In genomic region chr5:93574041-93574938, GRCh38 we compare ENCODE assay signal across 19 cellular contexts. TPM values are rescaled to one million over a fixed set of nuclear protein-coding genes. Genes with fewer than 3 reads are reported as not detected.
DNase-seq lines count a peak whose midpoint lies in the region; ATAC-seq and TF ChIP-seq lines count a peak whose summit lies in the region.
"Had no signal": no experiment of that assay in that cellular context is flagged by ENCODE, and none has a peak within 500 bp of the region (broad histone marks: within the 10 kb centered on the region; RNA-seq: fewer than 3 reads in every experiment).

No MANE protein-coding gene starts in this region.

- no peak overlapping the region; the same call in 1 of the 2 replicates for H3K18ac ChIP-seq in IMR-90 (ENCODE audit: low read depth, low read length)

- WGBS in IMR-90 (ENCODE audit: extremely low coverage in 2 of 2, insufficient read length in 1 of 2), 2 experiments = 67% methylated on average over 1 of the region's 18 CpGs; no CpG with 5 or more reads in 1 of the 2 experiments

- H4K5ac ChIP-seq in IMR-90 (ENCODE audit: low read depth, low read length) = peak overlapping the region; percentile 27; the same call in 1 of the 2 replicates

- no peaks in the 10 kb centered on the region for H3K9me1 ChIP-seq in IMR-90 (ENCODE audit: insufficient read depth, low read length)

- H4K91ac ChIP-seq in IMR-90 (ENCODE audit: insufficient read depth, low read depth, low read length) = no peak overlapping the region

- H3K79me1 ChIP-seq in IMR-90 (ENCODE audit: low read depth in 1 of 2, low read length in 2 of 2) = peaks cover 28 to 69% of the 10 kb centered on the region in 2 experiments

- peaks cover 54% of the 10 kb centered on the region for H3K4me1 Mint-ChIP-seq in chondrocyte (ENCODE audit: low read depth)
- H3K4me1 Mint-ChIP-seq in stimulated activated naive B cell treated with anti-CD40 and anti-IgM and Interleukin-4, amounts not matched to agents 10 μg/mL and 1 μg/mL and 100 μg/mL, for 72 hours = peaks cover 21 to 48% of the 10 kb centered on the region in 2 donors

- H3K4me3 Mint-ChIP-seq in chondrocyte (ENCODE audit: unreplicated experiment) = no peak overlapping the region
- peak overlapping the region in 1 of 2 donors; percentile 17 for H3K4me3 Mint-ChIP-seq in stimulated activated naive B cell treated with anti-CD40 and anti-IgM and Interleukin-4, amounts not matched to agents 10 μg/mL and 1 μg/mL and 100 μg/mL, for 72 hours
- H3K4me3 Mint-ChIP-seq: activated naive CD4-positive, alpha-beta T cell treated with anti-CD3 and anti-CD28 coated beads, Interleukin-2, amount 50 U/mL, for 24 hours had no signal

- no peak for TF ChIP-seq CTCF in IMR-90 (conservative IDR thresholded peaks at IDR 0.05; ENCODE audit: low read depth, low read length)
- TF ChIP-seq CTCF in chondrocyte (IDR thresholded peaks at IDR 0.05) = no peak
- no peak for TF ChIP-seq CTCF in WERI-Rb-1 (IDR thresholded peaks at IDR 0.05; ENCODE audit: low read depth, low read length)

- TF ChIP-seq RAD21 in IMR-90 (IDR thresholded peaks at IDR 0.05; ENCODE audit: low read length) = no peak

- H3K36me3 Mint-ChIP-seq in chondrocyte (ENCODE audit: low read depth) = peaks cover 2% of the 10 kb centered on the region
- no peaks in the 10 kb centered on the region for H3K36me3 Mint-ChIP-seq in stimulated activated naive B cell treated with anti-CD40 and anti-IgM and Interleukin-4, amounts not matched to agents 10 μg/mL and 1 μg/mL and 100 μg/mL, for 72 hours
- H3K36me3 Mint-ChIP-seq: activated naive CD4-positive, alpha-beta T cell treated with anti-CD3 and anti-CD28 coated beads, Interleukin-2, amount 50 U/mL, for 24 hours; natural killer cell had no signal

- BruUV-seq in IMR-90 (replicated peaks; lab: Mats Ljungman, UMichigan) = no TSS peak

- H2BK120ac ChIP-seq in IMR-90 (ENCODE audit: low read depth, low read length) = peak overlapping the region; percentile 2; the same call in 1 of the 2 replicates

- H2AFZ ChIP-seq in IMR-90 (replicated peaks; ENCODE audit: low read length, poor library complexity) = no peak overlapping the region

- peaks cover 25% of the 10 kb centered on the region for H3K36me3 ChIP-seq in IMR-90 (ENCODE audit: control insufficient read depth, insufficient read depth, low read length)
- no peaks in the 10 kb centered on the region for H3K36me3 ChIP-seq in WERI-Rb-1
- H3K36me3 ChIP-seq: cardiac muscle cell had no signal

- ATAC-seq in IMR-90 (ENCODE audit: low read depth) (no peak), esophagus mucosa (no peak), HG02763 (IDR thresholded peaks at IDR 0.05; ENCODE audit: unreplicated experiment) (no peak)
- ATAC-seq in stimulated activated naive B cell treated with anti-CD40 and anti-IgM and Interleukin-4, amounts not matched to agents 10 μg/mL and 1 μg/mL and 100 μg/mL, for 72 hours (replicated peaks) = no peak
- ATAC-seq: effector memory CD8-positive, alpha-beta T cell; foreskin keratinocyte; natural killer cell had no signal

- H2AK9ac ChIP-seq in IMR-90 (replicated peaks; ENCODE audit: low read depth, low read length, poor library complexity) = peak overlapping the region; percentile 26

- H3K9me3 ChIP-seq in IMR-90 (ENCODE audit: control insufficient read depth, insufficient read depth, low read length) (no peaks in the 10 kb centered on the region), WERI-Rb-1 (ENCODE audit: severe bottlenecking) (peaks cover 5% of the 10 kb centered on the region)

- no peak overlapping the region; the same call in 1 of the 2 replicates for H2BK20ac ChIP-seq in IMR-90 (ENCODE audit: low read depth, low read length)

- no peak overlapping the region for H3K4me3 ChIP-seq in IMR-90 (ENCODE audit: insufficient read depth, low read depth, low read length)
- H3K4me3 ChIP-seq in WERI-Rb-1 (ENCODE audit: low read depth, low read length) = no peak overlapping the region
- H3K4me3 ChIP-seq: cardiac muscle cell had no signal

- no peaks in the 10 kb centered on the region for H3K9me3 Mint-ChIP-seq in chondrocyte (ENCODE audit: low read depth)
- H3K9me3 Mint-ChIP-seq in stimulated activated naive B cell treated with anti-CD40 and anti-IgM and Interleukin-4, amounts not matched to agents 10 μg/mL and 1 μg/mL and 100 μg/mL, for 72 hours = no peaks in the 10 kb centered on the region
- H3K9me3 Mint-ChIP-seq: activated naive CD4-positive, alpha-beta T cell treated with anti-CD3 and anti-CD28 coated beads, Interleukin-2, amount 50 U/mL, for 24 hours; effector memory CD8-positive, alpha-beta T cell; natural killer cell had no signal

- no peaks in the 10 kb centered on the region for H3K27me3 Mint-ChIP-seq in chondrocyte (ENCODE audit: low read depth)
- peaks cover 71 to 93% of the 10 kb centered on the region in 2 donors for H3K27me3 Mint-ChIP-seq in stimulated activated naive B cell treated with anti-CD40 and anti-IgM and Interleukin-4, amounts not matched to agents 10 μg/mL and 1 μg/mL and 100 μg/mL, for 72 hours

- peak overlapping the region; percentile 3 to 27; a peak in 1 of 4 replicates for H4K8ac ChIP-seq in IMR-90 (ENCODE audit: low read depth in 2 of 2, low read length in 2 of 2)

- H3K23ac ChIP-seq in IMR-90 (ENCODE audit: low read depth, low read length) = peak overlapping the region; percentile 4

- H4K20me1 ChIP-seq in IMR-90 (ENCODE audit: insufficient read depth, low read length) = no peaks in the 10 kb centered on the region

- peak overlapping the region; percentile 29; the same call in 1 of the 2 replicates for H3K27ac ChIP-seq in IMR-90 (ENCODE audit: insufficient read depth, low read length)
- peak overlapping the region; percentile 77 for H3K27ac ChIP-seq in layer of hippocampus (ENCODE audit: low read depth, low read length)
- H3K27ac ChIP-seq in WERI-Rb-1 = no peak overlapping the region
- H3K27ac ChIP-seq: cardiac muscle cell, foreskin keratinocyte had no signal

- no peak overlapping the region; the same call in 1 of the 2 replicates for H3K56ac ChIP-seq in IMR-90 (ENCODE audit: extremely low read depth, insufficient read depth, low read length)

- H2BK15ac ChIP-seq in IMR-90 (ENCODE audit: low read depth, low read length) = no peak overlapping the region

- no peak overlapping the region for H2AK5ac ChIP-seq in IMR-90 (ENCODE audit: low read depth, low read length)

- 0 out of 2 replicates have a peak overlapping the region, but pooled peaks have one; percentile 33 for H3K14ac ChIP-seq in IMR-90 (replicated peaks; ENCODE audit: low read depth, low read length)

- H3K27ac Mint-ChIP-seq in chondrocyte (ENCODE audit: unreplicated experiment) = peak overlapping the region; percentile 28
- peak overlapping the region; percentile 92 for H3K27ac Mint-ChIP-seq in stimulated activated naive B cell treated with anti-CD40 and anti-IgM and Interleukin-4, amounts not matched to agents 10 μg/mL and 1 μg/mL and 100 μg/mL, for 72 hours
- H3K27ac Mint-ChIP-seq: activated naive CD4-positive, alpha-beta T cell treated with anti-CD3 and anti-CD28 coated beads, Interleukin-2, amount 50 U/mL, for 24 hours; effector memory CD8-positive, alpha-beta T cell; natural killer cell had no signal

- H3K9ac ChIP-seq in IMR-90 (ENCODE audit: low read depth, low read length) = peak overlapping the region; percentile 60

- CTCF ChIA-PET in IMR-90 (lab: Yijun Ruan, JAX) = no interaction called here

- dilution Hi-C loops in IMR-90 (cut with HindIII; ENCODE audit: low sequenced_read_pairs, unreplicated experiment) = no loop called here

- no peak for TF ChIP-seq POLR2A in IMR-90 (IDR thresholded peaks at IDR 0.05; ENCODE audit: low read depth, low read length)

- H3K27me3 ChIP-seq in IMR-90 (ENCODE audit: control insufficient read depth, insufficient read depth, low read length) (no peaks in the 10 kb centered on the region), layer of hippocampus (ENCODE audit: control insufficient read depth, insufficient read depth, low read length) (peaks cover 5% of the 10 kb centered on the region), WERI-Rb-1 (ENCODE audit: insufficient read depth, low read depth, severe bottlenecking) (peaks cover 50% of the 10 kb centered on the region)

- intact Hi-C loops in IMR-90 (cut with micrococcal nuclease) = loop anchor here (2.0 kb wide), 1 partner anchor 71 kb away; no protein-coding TSS in a partner anchor

- in situ Hi-C loops in IMR-90 (cut with MboI; ENCODE audit: low sequenced_read_pairs) = loop anchor here (10.0 kb wide), 3 partner anchors 489 to 1029 kb away; no protein-coding TSS in a partner anchor

- peaks cover 17% of the 10 kb centered on the region for H3K4me1 ChIP-seq in IMR-90 (ENCODE audit: control insufficient read depth, insufficient read depth, low read length)
- H3K4me1 ChIP-seq: foreskin keratinocyte had no signal

- POLR2A ChIA-PET in IMR-90 (lab: Charles Lee; ENCODE audit: unreplicated experiment) = interaction anchor here (0.7 kb wide), 1 partner anchor 772 kb away, joined by 8 read pairs; no protein-coding TSS in a partner anchor

- peak overlapping the region; percentile 69 for H3K4me2 ChIP-seq in IMR-90 (ENCODE audit: low read depth, low read length)

- H2BK5ac ChIP-seq in IMR-90 (ENCODE audit: low read depth, low read length, poor library complexity, severe bottlenecking) = no peak overlapping the region

- H3K4ac ChIP-seq in IMR-90 (ENCODE audit: low read depth, low read length) = 0 out of 2 replicates have a peak overlapping the region, but pooled peaks have one; percentile 3

- DNase-seq in IMR-90 (no peak), chondrocyte (ENCODE audit: low spot score) (peak; percentile 25), DMS153 (lab: John Stamatoyannopoulos, UW) (no peak), WERI-Rb-1 (no peak)
- no peak for DNase-seq in stimulated activated naive B cell treated with anti-CD40 and anti-IgM and Interleukin-4, amounts not matched to agents 10 μg/mL and 1 μg/mL and 100 μg/mL, for 72 hours
- DNase-seq: AML-193; effector memory CD8-positive, alpha-beta T cell; foreskin keratinocyte; GDM1; natural killer cell; NCI-H2029 treated with DMSO at 0.1 percent for 48 hours; stimulated activated CD4-positive, alpha-beta T cell treated with anti-CD3 and anti-CD28 coated beads, Interleukin-2, amount 100 ng/mL, for 24 hours; T-helper 9 cell had no signal

TF ChIP-seq in IMR-90, 13 proteins besides CTCF, POLR2A, EP300 and RAD21 (continues in another document):
- TF ChIP-seq RFX5 (IDR thresholded peaks at IDR 0.05; ENCODE audit: low read depth, low read length) = no peak
- TF ChIP-seq BHLHE40 (IDR thresholded peaks at IDR 0.05; ENCODE audit: low read depth, low read length) = peak; percentile 18; the same call in 1 of the 2 replicates
- TF ChIP-seq MXI1 (IDR thresholded peaks at IDR 0.05; ENCODE audit: borderline replicate concordance, low read depth, low read length) = no peak

RNA-seq across cellular contexts. Expression of gene NR2F1-AS1, which starts 6.7 kb away (rescaled TPM):
- total RNA-seq in IMR-90 (2012; rRNA removed) (12.5 and 17.8 TPM in 2 replicates), chondrocyte (16.2 to 20.0 TPM (median 19.7 TPM) in 3 replicates), esophagus mucosa (0.84 TPM)
- 12.1 and 12.8 TPM in 2 replicates for polyA plus RNA-seq in IMR-90 (2012; rRNA removed)
- 3.6 and 4.5 TPM in 2 replicates for polyA plus RNA-seq in IMR-90 (2012; cell fraction: cytosol; rRNA removed)
- polyA plus RNA-seq in IMR-90 (2012; cell fraction: nucleus; rRNA removed; ENCODE audit: low replicate concordance) = 7.6 and 30.6 TPM in 2 replicates
- total RNA-seq: foreskin keratinocyte, natural killer cell, OCI-LY7 had no signal
- polyA plus RNA-seq: foreskin keratinocyte had no signal

RNA-seq across cellular contexts. Expression of gene NR2F1, which starts 8.7 kb away (rescaled TPM):
- total RNA-seq in IMR-90 (2012; rRNA removed) (18.1 and 19.0 TPM in 2 replicates), chondrocyte (28.7 to 41.9 TPM (median 30.8 TPM) in 3 replicates), esophagus mucosa (2.7 TPM)
- polyA plus RNA-seq in IMR-90 (2012; rRNA removed) = 160 and 175 TPM in 2 replicates
- polyA plus RNA-seq in IMR-90 (2012; cell fraction: cytosol; rRNA removed) = 80.6 and 211 TPM in 2 replicates
- polyA plus RNA-seq in IMR-90 (2012; cell fraction: nucleus; rRNA removed; ENCODE audit: low replicate concordance) = 153 and 546 TPM in 2 replicates
- total RNA-seq: foreskin keratinocyte, natural killer cell, OCI-LY7 had no signal
- polyA plus RNA-seq: foreskin keratinocyte had no signal
